Comparison of ENCODE assay signal across 8 cellular contexts in the genomic region with DNA sequence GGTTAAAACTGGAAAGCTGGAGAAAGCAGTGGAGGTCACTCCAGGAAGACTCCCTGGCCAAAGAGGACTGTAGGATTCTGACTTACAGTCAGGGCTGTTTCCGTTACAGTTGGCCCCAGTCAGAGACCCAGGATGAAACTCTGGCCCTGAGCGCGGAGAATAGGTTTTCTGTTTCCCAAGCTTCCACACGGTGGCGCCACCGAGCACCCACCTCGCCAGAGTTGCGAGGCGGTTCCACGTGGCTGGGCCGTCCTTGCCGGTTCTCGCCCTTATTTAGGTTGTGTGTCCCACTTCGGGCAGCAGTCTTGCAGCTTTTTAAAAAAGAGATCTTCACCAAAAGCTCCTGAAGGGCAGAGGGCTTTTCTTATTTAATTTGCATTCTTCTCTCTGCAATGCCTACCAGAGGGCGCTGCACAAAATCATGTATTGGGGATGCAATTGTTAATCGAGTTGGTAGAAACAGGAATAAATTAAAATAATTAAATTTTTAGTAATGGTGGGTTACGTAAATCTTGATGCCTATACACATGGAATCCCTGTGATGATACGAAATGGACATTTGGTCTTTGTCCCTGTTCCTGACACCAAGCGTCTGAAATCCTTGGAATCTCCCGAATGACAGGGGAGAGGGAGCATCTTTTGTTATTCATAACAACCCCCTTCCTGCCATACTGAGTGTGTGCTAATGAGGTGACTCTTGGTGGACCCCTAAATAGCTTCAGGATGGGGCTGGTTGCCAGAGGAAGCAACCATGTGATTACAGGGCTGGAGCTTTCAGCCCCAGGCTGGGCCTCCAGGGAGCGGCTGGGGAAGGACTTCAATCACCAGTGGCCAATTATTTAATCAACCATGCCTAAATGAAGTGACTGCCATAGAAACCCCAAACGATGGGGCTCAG. TPM values are rescaled to one million over a fixed set of nuclear protein-coding genes. Genes with fewer than 3 reads are reported as not detected.
A peak's percentile ranks its signal among the peaks of the same experiment; 100 is the strongest.
DNase-seq lines count a peak whose midpoint lies in the region; ATAC-seq, FAIRE-seq and TF ChIP-seq lines count a peak whose summit lies in the region.

No MANE protein-coding gene starts in this region.

- H3K9me3 ChIP-seq in K562 (replicated peaks; ENCODE audit: control insufficient read depth, insufficient read depth, low read depth, low read length) (no peaks in the 10 kb centered on the region), keratinocyte (ENCODE audit: control insufficient read depth, low read depth, low read length) (no peaks in the 10 kb centered on the region)

- H3K4me1 ChIP-seq in K562 (replicated peaks in 1 of 2; ENCODE audit: control insufficient read depth in 2 of 2, insufficient read depth in 2 of 2, low read length in 2 of 2) (no peaks in the 10 kb centered on the region; a peak in 1 of 5 replicates), keratinocyte (ENCODE audit: control insufficient read depth, extremely low read depth, insufficient read depth, low read length) (peaks cover 5% of the 10 kb centered on the region)

- CTCF ChIA-PET in BJ (lab: Yijun Ruan, JAX) (interaction anchor here (0.6 to 5.0 kb wide), 15 partner anchors 9 to 147 kb away, joined by 3 to 60 read pairs (median 4); a partner anchor contains a TSS), K562 (lab: Yijun Ruan, JAX; ENCODE audit: low intra/inter-chr PET ratio) (interaction anchor here (0.5 to 1.3 kb wide), 3 partner anchors 25 to 113 kb away, joined by 3 to 8 read pairs (median 4); no protein-coding TSS in a partner anchor)

- TF ChIP-seq CTCF in BJ (IDR thresholded peaks at IDR 0.05; ENCODE audit: insufficient read depth, low read depth, low read length) = peak; percentile 82
- peak; percentile 93 for TF ChIP-seq CTCF in HFFc6 (IDR thresholded peaks at IDR 0.05)
- TF ChIP-seq CTCF in K562 (IDR thresholded peaks at IDR 0.05 in 2 of 3, conservative IDR thresholded peaks at IDR 0.05 in 1 of 3; ENCODE audit: insufficient read depth in 2 of 3, low read depth in 1 of 3, low read length in 3 of 3) = peak; percentile 73 to 91 (median 87)
- TF ChIP-seq CTCF in keratinocyte (optimal IDR thresholded peaks at IDR 0.05 in 1 of 3, IDR thresholded peaks at IDR 0.05 in 1 of 3, conservative IDR thresholded peaks at IDR 0.05 in 1 of 3; ENCODE audit: extremely low read depth in 1 of 3, insufficient read depth in 2 of 3, low read length in 3 of 3) = peak; percentile 79 to 91 (median 83)

- H3K4me3 ChIP-seq in BJ (ENCODE audit: low read depth, low read length) (no peak overlapping the region), K562 (no peak overlapping the region), keratinocyte (ENCODE audit: control insufficient read depth in 2 of 3, extremely low read depth in 1 of 3, insufficient read depth in 2 of 3, low read depth in 1 of 3, low read length in 3 of 3) (no peak overlapping the region)

- in situ Hi-C loops in K562 (cut with MboI) = no loop called here

- no peak overlapping the region for H3K4me2 ChIP-seq in K562 (ENCODE audit: insufficient read depth, low read length)
- H3K4me2 ChIP-seq in keratinocyte (ENCODE audit: control insufficient read depth, extremely low read depth, insufficient read depth, low read depth, low read length) = no peak overlapping the region

- intact Hi-C loops in K562 (cut with micrococcal nuclease) = no loop called here

- H3K27ac Mint-ChIP-seq in HFFc6 = no peak overlapping the region

- no TSS peak for BruUV-seq in K562 (replicated peaks; lab: Mats Ljungman, UMichigan)

- no peaks in the 10 kb centered on the region for H4K20me1 ChIP-seq in K562 (replicated peaks; ENCODE audit: control insufficient read depth, insufficient read depth, low read length)
- no peaks in the 10 kb centered on the region for H4K20me1 ChIP-seq in keratinocyte (ENCODE audit: control insufficient read depth, extremely low read depth, insufficient read depth, low read length)

- FAIRE-seq in K562 (lab: Jason Lieb, UNC) (peak; percentile 86), keratinocyte (lab: Jason Lieb, UNC) (peak; percentile 58)

- TF ChIP-seq EP300 in K562 (IDR thresholded peaks at IDR 0.05; ENCODE audit: low read length) = no peak

- H3K27me3 ChIP-seq in BJ (ENCODE audit: control insufficient read depth, insufficient read depth, low read length) (peaks cover 2% of the 10 kb centered on the region; the same call in 1 of the 2 replicates), K562 (ENCODE audit: control insufficient read depth in 2 of 2, insufficient read depth in 2 of 2, low read length in 2 of 2) (peaks cover 0 to 4% of the 10 kb centered on the region in 2 experiments; a peak in 2 of 5 replicates), keratinocyte (ENCODE audit: control insufficient read depth, extremely low read depth, insufficient read depth, low read length) (no peaks in the 10 kb centered on the region)

- H3K9me1 ChIP-seq in K562 (ENCODE audit: control insufficient read depth, insufficient read depth, low read length) = no peaks in the 10 kb centered on the region
- H3K9me1 ChIP-seq in keratinocyte (ENCODE audit: control insufficient read depth, extremely low read depth, insufficient read depth, low read length) = no peaks in the 10 kb centered on the region

- H3K4me1 Mint-ChIP-seq in HFFc6 (ENCODE audit: low read depth) = peaks cover 29% of the 10 kb centered on the region

- peak; percentile 95 for ATAC-seq in K562
- no peak for ATAC-seq in GM21423 (IDR thresholded peaks at IDR 0.05; ENCODE audit: unreplicated experiment)

- peak; percentile 33 to 63 for TF ChIP-seq RAD21 in K562 (CRISPR knock-in tag; conservative IDR thresholded peaks at IDR 0.05 in 1 of 2, IDR thresholded peaks at IDR 0.05 in 1 of 2)

- peaks cover 12% of the 10 kb centered on the region for H3K27me3 Mint-ChIP-seq in HFFc6 (ENCODE audit: insufficient read depth)

- H2AFZ ChIP-seq in K562 (ENCODE audit: low read depth, low read length) (peak overlapping the region; percentile 71; the same call in 1 of the 2 replicates), keratinocyte (ENCODE audit: control insufficient read depth, low read length) (no peak overlapping the region)

- H3K36me3 ChIP-seq in BJ (ENCODE audit: control insufficient read depth, insufficient read depth, low read length) (no peaks in the 10 kb centered on the region), K562 (ENCODE audit: control insufficient read depth, insufficient read depth, low read length) (no peaks in the 10 kb centered on the region), keratinocyte (ENCODE audit: control insufficient read depth in 2 of 2, extremely low read depth in 1 of 2, insufficient read depth in 2 of 2, low read length in 2 of 2) (no peaks in the 10 kb centered on the region)

- POLR2A ChIA-PET in BJ (lab: Charles Lee) = no interaction called here
- POLR2A ChIA-PET in K562 (lab: Yijun Ruan, JAX) = no interaction called here

- H3K27ac ChIP-seq in K562 (ENCODE audit: extremely low read depth, low read depth, low read length) = no peak overlapping the region
- no peak overlapping the region for H3K27ac ChIP-seq in keratinocyte (ENCODE audit: control insufficient read depth, insufficient read depth, low read length)

- TF ChIP-seq POLR2A in K562 (conservative IDR thresholded peaks at IDR 0.05) = no peak

- DNase-seq in BJ (ENCODE audit: low read depth) = no peak
- peak; percentile 20 for DNase-seq in HFFc6
- DNase-seq in T-helper 9 cell = peak; percentile 54
- DNase-seq in K562 (ENCODE audit: extremely low read depth in 1 of 4, low spot score in 3 of 4) = peak; percentile 73 to 80 (median 78)
- DNase-seq in keratinocyte (ENCODE audit: low read depth, low spot score) = no peak
- DNase-seq in stimulated activated CD4-positive, alpha-beta T cell treated with anti-CD3 and anti-CD28 coated beads, Interleukin-4, amount 100 ng/mL, for 48 hours (ENCODE audit: low read depth in 2 of 2) = peak; percentile 58 to 68
- DNase-seq in DMS79 (lab: John Stamatoyannopoulos, UW) = no peak

- no peaks in the 10 kb centered on the region for H3K79me2 ChIP-seq in K562 (ENCODE audit: control insufficient read depth, insufficient read depth, low read length)
- no peaks in the 10 kb centered on the region for H3K79me2 ChIP-seq in keratinocyte (ENCODE audit: control insufficient read depth, insufficient read depth, low read length)

- dilution Hi-C loops in keratinocyte (cut with MboI; ENCODE audit: extremely low pct_ligation_motif_present, low sequenced_read_pairs) = no loop called here

- H3K9ac ChIP-seq in K562 (ENCODE audit: insufficient read depth in 1 of 2, low read depth in 2 of 2, low read length in 2 of 2) (no peak overlapping the region), keratinocyte (ENCODE audit: control insufficient read depth, extremely low read depth, insufficient read depth, low read length) (no peak overlapping the region)

- no peaks in the 10 kb centered on the region for H3K9me3 Mint-ChIP-seq in HFFc6

- H3K4me3 Mint-ChIP-seq in HFFc6 = no peak overlapping the region

- WGBS in K562 (ENCODE audit: insufficient coverage, low coverage, missing lambda C conversion rate) = 25% methylated on average over 22 of the region's 22 CpGs

- no peaks in the 10 kb centered on the region for H3K36me3 Mint-ChIP-seq in HFFc6 (ENCODE audit: low read depth)

RNA-seq across cellular contexts. Expression of a gene that starts 5.5 kb away (rescaled TPM):
- polyA plus RNA-seq in BJ (2011; rRNA removed) (not detected in 2 replicates), K562 (2011; rRNA removed) (not detected in 2 replicates), K562 (2014; fragmentation: Illumina TruSeq; extraction: Trizol) (not detected in 2 replicates), K562 (2014; fragmentation: Nextera tagmentation; extraction: Ambion mirVana) (not detected), K562 (2014; rRNA removed) (not detected in 2 replicates), keratinocyte (13.1 to 31.2 TPM (median 16.0 TPM) in 3 replicates)
- polyA minus RNA-seq in BJ (2011; rRNA and poly(A)+ RNA removed) = not detected in 2 replicates
- not detected for total RNA-seq in HFFc6 (2021; fragmentation: NEBNext Ultra II Directional; extraction: Animal tissue kit (Norgen Biotek cat#: 25700))
- total RNA-seq in K562 (2011; cell fraction: chromatin; rRNA removed; ENCODE audit: low replicate concordance) = not detected in 2 replicates
- total RNA-seq in K562 (2011; cell fraction: nucleolus; rRNA removed) = not detected in 2 replicates
- total RNA-seq in K562 (2011; cell fraction: nucleoplasm; rRNA removed) = not detected in 2 replicates
- total RNA-seq in K562 (2014; rRNA removed) (not detected in 2 replicates), K562 (2014; rRNA removed; fragmentation: Illumina TruSeq; extraction: Trizol) (not detected in 2 replicates), K562 (2015; rRNA removed; fragmentation: Illumina TruSeq; extraction: Trizol) (not detected in 2 replicates), K562 (2021) (not detected in 2 replicates)
- not detected in 2 replicates for polyA plus RNA-seq in K562 (2011; cell fraction: cytosol; rRNA removed)
- polyA plus RNA-seq in K562 (2011; cell fraction: nucleus; rRNA removed) = not detected in 2 replicates
- polyA plus RNA-seq in K562 (2012) = not detected in 2 replicates
- polyA minus RNA-seq in K562 (2011; rRNA and poly(A)+ RNA removed) = not detected in 2 replicates
- polyA minus RNA-seq in K562 (2011; cell fraction: cytosol; rRNA and poly(A)+ RNA removed) = not detected in 2 replicates
- polyA minus RNA-seq in K562 (2011; cell fraction: nucleus; rRNA and poly(A)+ RNA removed) = not detected in 2 replicates
- polyA plus RNA-seq in keratinocyte (2011; ENCODE audit: low read depth) = 12.2 TPM
- polyA plus RNA-seq in keratinocyte (2011; cell fraction: cytosol; rRNA removed) = 13.8 and 57.6 TPM in 2 replicates
- 13.4 and 38.0 TPM in 2 replicates for polyA plus RNA-seq in keratinocyte (2011; cell fraction: nucleus; rRNA removed)
- polyA plus RNA-seq in keratinocyte (2012; ENCODE audit: low replicate concordance) = 11.8 and 21.1 TPM in 2 replicates
- 0.92 to 3.0 TPM (median 2.2 TPM) in 3 replicates for polyA minus RNA-seq in keratinocyte
- polyA minus RNA-seq in keratinocyte (2011; cell fraction: cytosol; rRNA and poly(A)+ RNA removed) = not detected
- polyA minus RNA-seq in keratinocyte (2011; cell fraction: nucleus; rRNA and poly(A)+ RNA removed) = 4.7 and 9.0 TPM in 2 replicates

RNA-seq across cellular contexts. Expression of a gene that starts 49.7 kb away (rescaled TPM):
- polyA plus RNA-seq in BJ (2011; rRNA removed) (not detected in 2 replicates), K562 (2011; rRNA removed) (not detected in 2 replicates), K562 (2014; fragmentation: Illumina TruSeq; extraction: Trizol) (not detected in 2 replicates), K562 (2014; fragmentation: Nextera tagmentation; extraction: Ambion mirVana) (not detected), K562 (2014; rRNA removed) (not detected in 2 replicates), keratinocyte (0.01 TPM in 1 of 3 replicates, not detected in the others)
- polyA minus RNA-seq in BJ (2011; rRNA and poly(A)+ RNA removed) = not detected in 2 replicates
- not detected for total RNA-seq in HFFc6 (2021; fragmentation: NEBNext Ultra II Directional; extraction: Animal tissue kit (Norgen Biotek cat#: 25700))
- not detected in 2 replicates for total RNA-seq in K562 (2011; cell fraction: chromatin; rRNA removed; ENCODE audit: low replicate concordance)
- total RNA-seq in K562 (2011; cell fraction: nucleolus; rRNA removed) = not detected in 2 replicates
- total RNA-seq in K562 (2011; cell fraction: nucleoplasm; rRNA removed) = not detected in 2 replicates
- total RNA-seq in K562 (2014; rRNA removed) (not detected in 2 replicates), K562 (2014; rRNA removed; fragmentation: Illumina TruSeq; extraction: Trizol) (not detected in 2 replicates), K562 (2015; rRNA removed; fragmentation: Illumina TruSeq; extraction: Trizol) (not detected in 2 replicates), K562 (2021) (not detected in 2 replicates)
- not detected in 2 replicates for polyA plus RNA-seq in K562 (2011; cell fraction: cytosol; rRNA removed)
- not detected in 2 replicates for polyA plus RNA-seq in K562 (2011; cell fraction: nucleus; rRNA removed)
- polyA plus RNA-seq in K562 (2012) = 0.03 TPM in 1 of 2 replicates, not detected in the other
- not detected in 2 replicates for polyA minus RNA-seq in K562 (2011; rRNA and poly(A)+ RNA removed)
- polyA minus RNA-seq in K562 (2011; cell fraction: cytosol; rRNA and poly(A)+ RNA removed) = not detected in 2 replicates
- not detected in 2 replicates for polyA minus RNA-seq in K562 (2011; cell fraction: nucleus; rRNA and poly(A)+ RNA removed)
- polyA plus RNA-seq in keratinocyte (2011; ENCODE audit: low read depth) = 0.29 TPM
- 0.10 TPM in 1 of 2 replicates, not detected in the other for polyA plus RNA-seq in keratinocyte (2011; cell fraction: cytosol; rRNA removed)
- polyA plus RNA-seq in keratinocyte (2011; cell fraction: nucleus; rRNA removed) = 0.11 and 0.20 TPM in 2 replicates
- polyA plus RNA-seq in keratinocyte (2012; ENCODE audit: low replicate concordance) = 0.37 TPM in 1 of 2 replicates, not detected in the other
- not detected in 3 replicates for polyA minus RNA-seq in keratinocyte
- polyA minus RNA-seq in keratinocyte (2011; cell fraction: cytosol; rRNA and poly(A)+ RNA removed) = not detected
- not detected in 2 replicates for polyA minus RNA-seq in keratinocyte (2011; cell fraction: nucleus; rRNA and poly(A)+ RNA removed)

Comparison
In these comparisons a context has a peak if more than half of its experiments do, and no peak if none do; other contexts are left out.
1. DNase-seq: peak in HFFc6 (single experiment), T-helper 9 cell (single experiment), K562 (4 of 4) and stimulated activated CD4-positive, alpha-beta T cell treated with anti-CD3 and anti-CD28 coated beads, Interleukin-4, amount 100 ng/mL, for 48 hours (2 of 2); none in BJ (single experiment), keratinocyte (single experiment) and DMS79 (single experiment).
2. RNA of a gene that starts 5.5 kb away (polyA plus RNA-seq): 11.8 to 57.6 TPM in keratinocyte; not detected in BJ and not detected in K562; every median in the first group is over 10 times any median in the second.
3. Peak in every context shown above with its lines, with median percentiles within 50 percentile points of each other: CTCF ChIP-seq.